Comparison of ENCODE assay signal across 28 cellular contexts in the genomic region with DNA sequence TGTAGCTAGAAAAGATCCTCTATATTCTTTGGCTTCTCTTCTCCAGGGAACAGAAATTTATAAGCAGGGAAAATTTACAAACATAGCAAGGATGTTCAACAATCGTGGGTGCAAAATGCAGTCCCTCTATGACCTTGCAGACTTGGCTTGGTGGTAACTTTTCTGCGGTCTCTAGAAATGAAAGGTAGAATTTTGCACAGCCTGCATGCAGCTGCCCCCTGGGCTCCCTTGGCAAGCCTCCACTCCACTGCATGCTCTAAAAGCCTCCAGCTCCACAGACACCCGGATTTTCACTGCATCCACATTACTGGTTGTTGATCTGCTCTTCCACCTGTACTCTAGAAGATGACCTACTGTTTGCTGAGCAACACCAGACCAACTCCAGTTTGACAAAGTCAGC.
"Had no signal": no experiment of that assay in that cellular context is flagged by ENCODE, and none has a peak within 500 bp of the region (broad histone marks: within the 10 kb centered on the region; RNA-seq: fewer than 3 reads in every experiment).

No MANE protein-coding gene starts in this region.

- ATAC-seq: activated CD8-positive, alpha-beta memory T cell treated with anti-CD3 and anti-CD28 coated beads, Interleukin-2, amount 10 ng/mL, durations not matched to agents 7 days and 5 days; activated CD8-positive, alpha-beta T cell treated with anti-CD3 and anti-CD28 coated beads, Interleukin-2, amount 10 ng/mL, durations not matched to agents 7 days and 5 days; activated naive CD8-positive, alpha-beta T cell treated with anti-CD3 and anti-CD28 coated beads, Interleukin-2, amount 50 U/mL, for 24 hours; gastroesophageal sphincter; heart right ventricle had no signal

- H3K36me3 ChIP-seq: adrenal gland, ascending aorta, brain microvascular endothelial cell, esophagus squamous epithelium, gastroesophageal sphincter, heart right ventricle had no signal

- DNase-seq: activated CD4-positive, alpha-beta T cell treated with anti-CD3 and anti-CD28 coated beads for 1 hour; activated CD4-positive, alpha-beta T cell treated with anti-CD3 and anti-CD28 coated beads for 48 hours; activated CD4-positive, alpha-beta T cell treated with anti-CD3 and anti-CD28 coated beads, Interleukin-2, amount 50 U/mL, for 1 hour; activated CD4-positive, alpha-beta T cell treated with anti-CD3 and anti-CD28 coated beads, Interleukin-2, amount 50 U/mL, for 48 hours; activated CD8-positive, alpha-beta memory T cell treated with anti-CD3 and anti-CD28 coated beads, Interleukin-2, amount 10 ng/mL, durations not matched to agents 7 days and 5 days; activated CD8-positive, alpha-beta memory T cell treated with anti-CD3 and anti-CD28 coated beads, Interleukin-2, amount 50 U/mL, for 4 hours; activated CD8-positive, alpha-beta T cell treated with anti-CD3 and anti-CD28 coated beads, Interleukin-2, amount 10 ng/mL, durations not matched to agents 7 days and 5 days; activated effector memory CD4-positive, alpha-beta T cell treated with anti-CD3 and anti-CD28 coated beads, Interleukin-2, amount 50 U/mL, for 16 hours; activated naive CD4-positive, alpha-beta T cell treated with anti-CD3 and anti-CD28 coated beads for 36 hours; activated naive CD8-positive, alpha-beta T cell treated with anti-CD3 and anti-CD28 coated beads for 36 hours; activated naive CD8-positive, alpha-beta T cell treated with anti-CD3 and anti-CD28 coated beads, Interleukin-2, amount 50 U/mL, for 24 hours; activated T-cell treated with anti-CD3 and anti-CD28 coated beads, Interleukin-2, amount 50 U/mL, for 1 hour; activated T-cell treated with anti-CD3 and anti-CD28 coated beads, Interleukin-2, amount 50 U/mL, for 48 hours; adrenal gland; brain microvascular endothelial cell; cortex of kidney; dermis blood vessel endothelial cell; effector CD8-positive, alpha-beta T cell; esophagus squamous epithelium; heart right ventricle; T-helper 2 cell had no signal

- H3K27ac Mint-ChIP-seq: activated CD8-positive, alpha-beta memory T cell treated with anti-CD3 and anti-CD28 coated beads, Interleukin-2, amount 10 ng/mL, durations not matched to agents 7 days and 5 days; activated CD8-positive, alpha-beta T cell treated with anti-CD3 and anti-CD28 coated beads, Interleukin-2, amount 10 ng/mL, durations not matched to agents 7 days and 5 days; activated naive CD4-positive, alpha-beta T cell treated with anti-CD3 and anti-CD28 coated beads for 36 hours; activated naive CD8-positive, alpha-beta T cell treated with anti-CD3 and anti-CD28 coated beads for 36 hours; activated naive CD8-positive, alpha-beta T cell treated with anti-CD3 and anti-CD28 coated beads, Interleukin-2, amount 50 U/mL, for 24 hours; activated T-helper 1 cell treated with anti-CD3 and anti-CD28 coated beads, Interleukin-12 subunit alpha, Interleukin-12 subunit beta, Interleukin-2, Interleukin-4 antibody, amounts not matched to agents 30 ng/mL and 10 ng/mL and 1 ng/mL, durations not matched to agents 14 hours and 24 hours and 36 hours; activated T-helper 2 cell treated with anti-CD3 and anti-CD28 coated beads, Interferon-gamma antibody, Interleukin-2, Interleukin-4, amounts not matched to agents 10 μg/mL and 5 μg/mL and 100 μg/mL, durations not matched to agents 14 hours and 24 hours and 36 hours had no signal

- H3K27me3 ChIP-seq: adrenal gland, ascending aorta, brain microvascular endothelial cell, esophagus squamous epithelium, gastroesophageal sphincter, heart right ventricle had no signal

- H3K27me3 Mint-ChIP-seq: activated CD8-positive, alpha-beta memory T cell treated with anti-CD3 and anti-CD28 coated beads, Interleukin-2, amount 10 ng/mL, durations not matched to agents 7 days and 5 days; activated naive CD4-positive, alpha-beta T cell treated with anti-CD3 and anti-CD28 coated beads, Interleukin-2, amount 50 U/mL, for 24 hours; activated naive CD8-positive, alpha-beta T cell treated with anti-CD3 and anti-CD28 coated beads for 36 hours; activated naive CD8-positive, alpha-beta T cell treated with anti-CD3 and anti-CD28 coated beads, Interleukin-2, amount 50 U/mL, for 24 hours; central memory CD8-positive, alpha-beta T cell had no signal

- H3K27ac ChIP-seq: adrenal gland, ascending aorta, brain microvascular endothelial cell, epithelial cell of prostate, esophagus squamous epithelium, gastroesophageal sphincter, heart right ventricle had no signal

- H3K9me3 ChIP-seq: adrenal gland, ascending aorta, gastroesophageal sphincter had no signal

- H3K4me3 ChIP-seq: adrenal gland, ascending aorta, esophagus squamous epithelium, gastroesophageal sphincter, heart right ventricle had no signal

- H3K4me3 Mint-ChIP-seq: activated CD8-positive, alpha-beta memory T cell treated with anti-CD3 and anti-CD28 coated beads, Interleukin-2, amount 10 ng/mL, durations not matched to agents 7 days and 5 days; activated CD8-positive, alpha-beta T cell treated with anti-CD3 and anti-CD28 coated beads, Interleukin-2, amount 10 ng/mL, durations not matched to agents 7 days and 5 days; activated naive CD4-positive, alpha-beta T cell treated with anti-CD3 and anti-CD28 coated beads for 36 hours; activated naive CD4-positive, alpha-beta T cell treated with anti-CD3 and anti-CD28 coated beads, Interleukin-2, amount 50 U/mL, for 24 hours; activated naive CD8-positive, alpha-beta T cell treated with anti-CD3 and anti-CD28 coated beads for 36 hours; activated naive CD8-positive, alpha-beta T cell treated with anti-CD3 and anti-CD28 coated beads, Interleukin-2, amount 50 U/mL, for 24 hours; activated T-helper 1 cell treated with anti-CD3 and anti-CD28 coated beads, Interleukin-12 subunit alpha, Interleukin-12 subunit beta, Interleukin-2, Interleukin-4 antibody, amounts not matched to agents 30 ng/mL and 10 ng/mL and 1 ng/mL, durations not matched to agents 14 hours and 24 hours and 36 hours; central memory CD8-positive, alpha-beta T cell had no signal

- H3K9me3 Mint-ChIP-seq: activated naive CD4-positive, alpha-beta T cell treated with anti-CD3 and anti-CD28 coated beads for 36 hours; activated naive CD4-positive, alpha-beta T cell treated with anti-CD3 and anti-CD28 coated beads, Interleukin-2, amount 50 U/mL, for 24 hours; activated T-helper 1 cell treated with anti-CD3 and anti-CD28 coated beads, Interleukin-12 subunit alpha, Interleukin-12 subunit beta, Interleukin-2, Interleukin-4 antibody, amounts not matched to agents 30 ng/mL and 10 ng/mL and 1 ng/mL, durations not matched to agents 14 hours and 24 hours and 36 hours had no signal

- H3K4me1 Mint-ChIP-seq: activated CD8-positive, alpha-beta memory T cell treated with anti-CD3 and anti-CD28 coated beads, Interleukin-2, amount 10 ng/mL, durations not matched to agents 7 days and 5 days; activated naive CD4-positive, alpha-beta T cell treated with anti-CD3 and anti-CD28 coated beads, Interleukin-2, amount 50 U/mL, for 24 hours; activated naive CD8-positive, alpha-beta T cell treated with anti-CD3 and anti-CD28 coated beads for 36 hours; activated naive CD8-positive, alpha-beta T cell treated with anti-CD3 and anti-CD28 coated beads, Interleukin-2, amount 50 U/mL, for 24 hours; central memory CD8-positive, alpha-beta T cell had no signal

- H3K4me1 ChIP-seq: adrenal gland, ascending aorta, esophagus squamous epithelium, gastroesophageal sphincter, heart right ventricle had no signal

- H3K36me3 Mint-ChIP-seq: activated CD8-positive, alpha-beta memory T cell treated with anti-CD3 and anti-CD28 coated beads, Interleukin-2, amount 10 ng/mL, durations not matched to agents 7 days and 5 days; activated naive CD4-positive, alpha-beta T cell treated with anti-CD3 and anti-CD28 coated beads, Interleukin-2, amount 50 U/mL, for 24 hours; activated naive CD8-positive, alpha-beta T cell treated with anti-CD3 and anti-CD28 coated beads for 36 hours had no signal
